Comparison of ENCODE assay signal across 1 cellular context in the genomic region with DNA sequence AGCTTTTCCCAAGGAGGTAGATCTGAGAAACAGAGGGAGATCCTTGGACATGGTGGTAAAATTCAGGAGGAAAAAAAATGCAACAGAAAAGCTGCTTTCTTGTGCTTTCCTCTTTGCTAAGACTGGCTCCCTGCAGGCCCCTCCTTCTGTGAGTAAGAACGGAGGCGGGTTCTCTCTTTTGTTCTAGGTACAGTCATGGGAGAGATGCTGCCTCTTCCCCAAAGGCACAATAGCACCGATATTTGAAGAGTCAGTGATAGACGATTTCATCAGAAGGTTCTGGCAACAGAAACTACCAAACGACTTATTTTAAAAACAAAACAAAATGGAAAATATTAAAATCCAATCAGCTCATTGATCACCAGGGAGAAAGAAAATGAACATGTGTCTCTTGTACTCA.
TF ChIP-seq lines count a peak whose summit lies in the region.

No MANE protein-coding gene starts in this region.

TF ChIP-seq in SK-N-SH, 30 proteins besides CTCF, POLR2A, EP300 and RAD21 (continued from another document):
- TF ChIP-seq, protein P1, sequence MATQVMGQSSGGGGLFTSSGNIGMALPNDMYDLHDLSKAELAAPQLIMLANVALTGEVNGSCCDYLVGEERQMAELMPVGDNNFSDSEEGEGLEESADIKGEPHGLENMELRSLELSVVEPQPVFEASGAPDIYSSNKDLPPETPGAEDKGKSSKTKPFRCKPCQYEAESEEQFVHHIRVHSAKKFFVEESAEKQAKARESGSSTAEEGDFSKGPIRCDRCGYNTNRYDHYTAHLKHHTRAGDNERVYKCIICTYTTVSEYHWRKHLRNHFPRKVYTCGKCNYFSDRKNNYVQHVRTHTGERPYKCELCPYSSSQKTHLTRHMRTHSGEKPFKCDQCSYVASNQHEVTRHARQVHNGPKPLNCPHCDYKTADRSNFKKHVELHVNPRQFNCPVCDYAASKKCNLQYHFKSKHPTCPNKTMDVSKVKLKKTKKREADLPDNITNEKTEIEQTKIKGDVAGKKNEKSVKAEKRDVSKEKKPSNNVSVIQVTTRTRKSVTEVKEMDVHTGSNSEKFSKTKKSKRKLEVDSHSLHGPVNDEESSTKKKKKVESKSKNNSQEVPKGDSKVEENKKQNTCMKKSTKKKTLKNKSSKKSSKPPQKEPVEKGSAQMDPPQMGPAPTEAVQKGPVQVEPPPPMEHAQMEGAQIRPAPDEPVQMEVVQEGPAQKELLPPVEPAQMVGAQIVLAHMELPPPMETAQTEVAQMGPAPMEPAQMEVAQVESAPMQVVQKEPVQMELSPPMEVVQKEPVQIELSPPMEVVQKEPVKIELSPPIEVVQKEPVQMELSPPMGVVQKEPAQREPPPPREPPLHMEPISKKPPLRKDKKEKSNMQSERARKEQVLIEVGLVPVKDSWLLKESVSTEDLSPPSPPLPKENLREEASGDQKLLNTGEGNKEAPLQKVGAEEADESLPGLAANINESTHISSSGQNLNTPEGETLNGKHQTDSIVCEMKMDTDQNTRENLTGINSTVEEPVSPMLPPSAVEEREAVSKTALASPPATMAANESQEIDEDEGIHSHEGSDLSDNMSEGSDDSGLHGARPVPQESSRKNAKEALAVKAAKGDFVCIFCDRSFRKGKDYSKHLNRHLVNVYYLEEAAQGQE (IDR thresholded peaks at IDR 0.05; ENCODE audit: low read depth, low read length) = no peak
